Comparison of ENCODE assay signal across 11 cellular contexts in the genomic region with DNA sequence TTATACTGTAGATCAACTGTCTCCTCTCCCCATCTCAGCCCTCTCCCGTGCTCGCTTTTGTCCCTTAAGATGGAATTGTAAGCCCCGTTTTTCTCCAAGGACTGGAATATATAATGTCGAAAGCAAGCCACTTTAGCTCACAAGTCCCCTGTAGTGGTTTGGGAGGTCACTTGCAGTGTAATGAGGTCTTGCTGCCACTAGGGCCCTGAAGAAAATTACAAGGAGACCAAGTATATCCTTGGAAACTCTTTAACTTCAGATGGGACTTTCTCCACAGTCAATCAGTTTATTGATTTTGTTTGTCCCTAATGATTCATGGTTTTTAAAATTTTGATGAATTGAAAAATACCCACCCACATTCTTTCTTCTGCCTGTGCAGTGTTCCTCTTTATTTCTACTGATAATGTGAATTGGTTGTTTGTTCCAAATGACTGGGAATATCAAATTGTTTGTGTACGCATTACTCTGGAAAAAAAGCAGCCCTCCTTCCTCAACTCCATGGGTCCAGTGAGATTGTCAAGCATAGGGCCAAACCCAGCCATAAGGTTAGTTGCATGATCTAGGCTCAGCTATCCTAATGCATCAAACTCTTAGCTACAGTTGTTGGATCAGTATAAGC.
DNase-seq lines count a peak whose midpoint lies in the region; ATAC-seq and TF ChIP-seq lines count a peak whose summit lies in the region.
"Had no signal": no experiment of that assay in that cellular context is flagged by ENCODE, and none has a peak within 500 bp of the region (broad histone marks: within the 10 kb centered on the region; RNA-seq: fewer than 3 reads in every experiment).

No MANE protein-coding gene starts in this region.

- H3K36me3 ChIP-seq in left ventricle myocardium inferior (no peaks in the 10 kb centered on the region), upper lobe of right lung (no peaks in the 10 kb centered on the region), right atrium auricular region (no peaks in the 10 kb centered on the region)

- H3K27ac ChIP-seq in left ventricle myocardium inferior (replicated peaks) (no peak overlapping the region), right cardiac atrium (ENCODE audit: low read length) (no peak overlapping the region), upper lobe of right lung (no peak overlapping the region), right atrium auricular region (no peak overlapping the region)

- no peaks in the 10 kb centered on the region for H3K9me3 ChIP-seq in left ventricle myocardium inferior (replicated peaks)
- no peaks in the 10 kb centered on the region for H3K9me3 ChIP-seq in right cardiac atrium (ENCODE audit: control insufficient read depth, low read length)
- H3K9me3 ChIP-seq in upper lobe of right lung = no peaks in the 10 kb centered on the region
- H3K9me3 ChIP-seq in right atrium auricular region = no peaks in the 10 kb centered on the region

- H3K4me1 ChIP-seq in left ventricle myocardium inferior (no peaks in the 10 kb centered on the region), right cardiac atrium (ENCODE audit: control insufficient read depth, insufficient read depth, low read length) (no peaks in the 10 kb centered on the region), upper lobe of right lung (no peaks in the 10 kb centered on the region), right atrium auricular region (no peaks in the 10 kb centered on the region)

- ATAC-seq in right cardiac atrium (no peak), upper lobe of right lung (no peak)
- ATAC-seq: activated naive CD8-positive, alpha-beta T cell treated with anti-CD3 and anti-CD28 coated beads, Interleukin-2, amount 50 U/mL, for 24 hours had no signal

- H3K27me3 ChIP-seq in left ventricle myocardium inferior (ENCODE audit: low read depth) (no peaks in the 10 kb centered on the region), right cardiac atrium (ENCODE audit: control insufficient read depth, insufficient read depth) (no peaks in the 10 kb centered on the region), upper lobe of right lung (no peaks in the 10 kb centered on the region), right atrium auricular region (no peaks in the 10 kb centered on the region)

- intact Hi-C loops in left ventricle myocardium inferior (cut with micrococcal nuclease) (no loop called here), right cardiac atrium (cut with DNase I) (no loop called here), upper lobe of right lung (cut with DNase I) (no loop called here), posterior cingulate gyrus (cut with DNase I) (no loop called here), head of caudate nucleus (cut with DNase I) (no loop called here)

- TF ChIP-seq CTCF in left ventricle myocardium inferior (IDR thresholded peaks at IDR 0.05; ENCODE audit: borderline replicate concordance) = peak; percentile 43
- TF ChIP-seq CTCF in upper lobe of right lung (IDR thresholded peaks at IDR 0.05) = peak; percentile 33
- peak in 1 of 2 donors; percentile 37 for TF ChIP-seq CTCF in right atrium auricular region (IDR thresholded peaks at IDR 0.05)

- H3K4me3 ChIP-seq in left ventricle myocardium inferior (no peak overlapping the region), right cardiac atrium (ENCODE audit: low read length) (no peak overlapping the region), upper lobe of right lung (no peak overlapping the region), right atrium auricular region (no peak overlapping the region)

- WGBS in right cardiac atrium = 53% methylated on average over 5 of the region's 5 CpGs

- DNase-seq in left ventricle myocardium inferior (no peak), right cardiac atrium (no peak), HT-29 (ENCODE audit: low spot score) (peak; percentile 39), dermis blood vessel endothelial cell (peak; percentile 1), upper lobe of right lung (no peak), right atrium auricular region (ENCODE audit: low spot score) (no peak), posterior cingulate gyrus (no peak), head of caudate nucleus (no peak)
- DNase-seq: activated naive CD8-positive, alpha-beta T cell treated with anti-CD3 and anti-CD28 coated beads, Interleukin-2, amount 50 U/mL, for 24 hours; CD4-positive, alpha-beta memory T cell; substantia nigra had no signal

Comparison
In these comparisons a context has a peak if more than half of its experiments do, and no peak if none do; other contexts are left out.
1. DNase-seq: peak in HT-29 (single experiment) and dermis blood vessel endothelial cell (single experiment); none in left ventricle myocardium inferior (single experiment), right cardiac atrium (0 of 3), upper lobe of right lung (single experiment), right atrium auricular region (single experiment), posterior cingulate gyrus (0 of 10) and head of caudate nucleus (0 of 42).